12 cellular contexts compared by ENCODE assay signal in the genomic region with DNA sequence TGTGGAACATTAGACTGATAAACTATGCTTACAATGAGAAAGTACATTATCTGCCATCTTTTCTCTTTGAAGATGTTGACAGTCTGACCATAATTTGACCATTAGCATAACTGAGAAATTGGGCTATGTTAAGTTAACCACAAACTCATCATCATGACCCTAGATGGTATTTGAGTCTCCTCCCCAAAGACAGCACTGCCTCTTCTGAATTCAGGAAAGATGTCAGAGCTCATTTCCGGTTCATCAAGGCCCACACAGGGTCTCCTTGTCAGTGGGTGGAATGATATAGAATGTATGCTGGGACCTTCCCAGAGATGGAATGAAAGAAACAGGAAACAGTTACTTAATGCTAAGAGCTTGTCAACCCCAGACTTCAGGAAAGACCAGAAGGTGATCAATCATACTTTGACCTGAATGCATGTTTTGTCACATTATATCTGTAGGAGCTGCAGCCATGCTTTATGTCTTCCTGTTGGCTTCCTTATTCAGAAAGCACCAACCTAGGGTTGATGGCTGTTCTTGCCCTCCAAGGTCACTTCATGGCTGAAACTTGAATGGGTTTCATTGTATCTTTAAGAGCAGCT.
DNase-seq lines count a peak whose midpoint lies in the region; ATAC-seq and TF ChIP-seq lines count a peak whose summit lies in the region.
"Had no signal": no experiment of that assay in that cellular context is flagged by ENCODE, and none has a peak within 500 bp of the region (broad histone marks: within the 10 kb centered on the region; RNA-seq: fewer than 3 reads in every experiment).

No MANE protein-coding gene starts in this region.

- no peaks in the 10 kb centered on the region for H3K36me3 ChIP-seq in SK-N-SH (replicated peaks in 1 of 2; ENCODE audit: control insufficient read depth in 1 of 2, insufficient read depth in 2 of 2, low read length in 1 of 2)
- H3K36me3 ChIP-seq in ovary, result no peaks in the 10 kb centered on the region

- TF ChIP-seq CTCF in HFFc6 (IDR thresholded peaks at IDR 0.05), result no peak
- no peak for TF ChIP-seq CTCF in SK-N-SH (IDR thresholded peaks at IDR 0.05)
- no peak for TF ChIP-seq CTCF in nephron (IDR thresholded peaks at IDR 0.05; ENCODE audit: unreplicated experiment in 3 of 3)
- no peak for TF ChIP-seq CTCF in ovary (IDR thresholded peaks at IDR 0.05)

- ATAC-seq in GM18508 (IDR thresholded peaks at IDR 0.05; ENCODE audit: insufficient read depth, unreplicated experiment) (peak; percentile 30), GM21576 (IDR thresholded peaks at IDR 0.05; ENCODE audit: unreplicated experiment) (no peak)

- POLR2A ChIA-PET in SK-N-SH (lab: Yijun Ruan, JAX), result no interaction called here

- H3K9ac ChIP-seq in SK-N-SH, result no peak overlapping the region

- H3K79me2 ChIP-seq in SK-N-SH (ENCODE audit: insufficient read depth), result no peaks in the 10 kb centered on the region

- DNase-seq in HFFc6 (no peak), SK-N-SH (no peak), cardiac septum (ENCODE audit: low spot score) (no peak), cerebellar cortex (ENCODE audit: low spot score) (no peak), ovary (no peak)
- DNase-seq: activated CD8-positive, alpha-beta memory T cell treated with anti-CD3 and anti-CD28 coated beads, Interleukin-2, amount 50 U/mL, for 4 hours; CD8-positive, alpha-beta memory T cell; NCI-H1694 had no signal

- peak overlapping the region; percentile 16; the same call in 1 of the 2 replicates for H3K27ac Mint-ChIP-seq in HFFc6
- peak overlapping the region; percentile 98 to 99 (median 99) for H3K27ac Mint-ChIP-seq in nephron
- H3K27ac Mint-ChIP-seq: CD8-positive, alpha-beta memory T cell had no signal

- H3K4me1 Mint-ChIP-seq in HFFc6 (ENCODE audit: low read depth) (peaks cover 71% of the 10 kb centered on the region), nephron (peaks cover 59% of the 10 kb centered on the region)
- H3K4me1 Mint-ChIP-seq: CD8-positive, alpha-beta memory T cell had no signal

- TF ChIP-seq EP300 in SK-N-SH (IDR thresholded peaks at IDR 0.05; ENCODE audit: borderline replicate concordance in 1 of 2, low read depth in 1 of 2, low read length in 1 of 2), result peak; percentile 2 to 42; a peak in 1 of 4 replicates
- no peak for TF ChIP-seq EP300 in ovary (IDR thresholded peaks at IDR 0.05)

- no peak for TF ChIP-seq RAD21 in SK-N-SH (IDR thresholded peaks at IDR 0.05; ENCODE audit: low read length)

- H3K36me3 Mint-ChIP-seq in HFFc6 (ENCODE audit: low read depth) (no peaks in the 10 kb centered on the region), nephron (ENCODE audit: low read depth) (no peaks in the 10 kb centered on the region)
- H3K36me3 Mint-ChIP-seq: CD8-positive, alpha-beta memory T cell had no signal

- H3K4me1 ChIP-seq in SK-N-SH (ENCODE audit: control insufficient read depth in 1 of 2, insufficient read depth in 2 of 2, low read depth in 1 of 2, low read length in 1 of 2) (peaks cover 0 to 54% of the 10 kb centered on the region in 2 experiments; a peak in 3 of 4 replicates), ovary (ENCODE audit: insufficient read depth) (no peaks in the 10 kb centered on the region)

- H3K4me3 Mint-ChIP-seq in HFFc6 (no peak overlapping the region), nephron (peak overlapping the region; percentile 38 to 53 (median 45))
- H3K4me3 Mint-ChIP-seq: CD8-positive, alpha-beta memory T cell; dendritic cell treated with granulocyte-macrophage colony-stimulating factor and Interleukin-4, amounts not matched to agents 40 ng/mL and 50 ng/mL, for 4 days had no signal

- H4K20me1 ChIP-seq in SK-N-SH (ENCODE audit: insufficient read depth), result no peaks in the 10 kb centered on the region

- no peaks in the 10 kb centered on the region for H3K9me3 ChIP-seq in SK-N-SH
- H3K9me3 ChIP-seq in ovary, result no peaks in the 10 kb centered on the region

- 50% methylated on average over 1 of the region's 1 CpG for WGBS in SK-N-SH (ENCODE audit: low lambda C conversion rate)
- 41 to 65% (median 48%) methylated on average over 1 of the region's 1 CpG for WGBS in ovary, 3 donors

- no peaks in the 10 kb centered on the region for H3K9me2 ChIP-seq in SK-N-SH

- H3F3A ChIP-seq in SK-N-SH (replicated peaks; ENCODE audit: insufficient read depth), result peaks cover 10% of the 10 kb centered on the region

- H3K9me3 Mint-ChIP-seq in HFFc6 (no peaks in the 10 kb centered on the region), nephron (no peaks in the 10 kb centered on the region)
- H3K9me3 Mint-ChIP-seq: CD8-positive, alpha-beta memory T cell; dendritic cell treated with granulocyte-macrophage colony-stimulating factor and Interleukin-4, amounts not matched to agents 40 ng/mL and 50 ng/mL, for 4 days had no signal

- H3K4me3 ChIP-seq in SK-N-SH (ENCODE audit: low read depth in 2 of 2, low read length in 1 of 2), result no peak overlapping the region
- no peak overlapping the region for H3K4me3 ChIP-seq in ovary

- CTCF ChIA-PET in SK-N-SH (lab: Yijun Ruan, JAX), result interaction anchor here (0.6 to 2.5 kb wide), 3 partner anchors 16 to 39 kb away, joined by 3 to 8 read pairs (median 5); no protein-coding TSS in a partner anchor

- peak overlapping the region; percentile 37 to 72; a peak in 2 of 4 replicates for H3K27ac ChIP-seq in SK-N-SH (ENCODE audit: low read depth in 2 of 2, low read length in 1 of 2)
- no peak overlapping the region for H3K27ac ChIP-seq in ovary

- no peak overlapping the region for H2AFZ ChIP-seq in SK-N-SH (ENCODE audit: low read depth)

- H3K27me3 Mint-ChIP-seq in HFFc6 (ENCODE audit: insufficient read depth) (peaks cover 1% of the 10 kb centered on the region; the same call in 1 of the 2 replicates), nephron (ENCODE audit: low read depth) (no peaks in the 10 kb centered on the region)
- H3K27me3 Mint-ChIP-seq: dendritic cell treated with granulocyte-macrophage colony-stimulating factor and Interleukin-4, amounts not matched to agents 40 ng/mL and 50 ng/mL, for 4 days had no signal

- no peak overlapping the region for H3K4me2 ChIP-seq in SK-N-SH

- H3K27me3 ChIP-seq in SK-N-SH (ENCODE audit: insufficient read depth) (no peaks in the 10 kb centered on the region), ovary (no peaks in the 10 kb centered on the region)

- no peak for TF ChIP-seq POLR2A in ovary (IDR thresholded peaks at IDR 0.05)

- intact Hi-C loops in cardiac septum (cut with DNase I) (no loop called here), ovary (cut with DNase I) (no loop called here)

TF ChIP-seq in SK-N-SH, 30 proteins besides CTCF, POLR2A, EP300 and RAD21 (continues in another document):
- peak; percentile 41; the same call in 1 of the 2 replicates for TF ChIP-seq JUND (IDR thresholded peaks at IDR 0.05)
- no peak for TF ChIP-seq GATA2 (CRISPR knock-in tag; IDR thresholded peaks at IDR 0.05)
- TF ChIP-seq MXI1 (IDR thresholded peaks at IDR 0.05; ENCODE audit: low read depth, low read length), result no peak
- no peak for TF ChIP-seq RFX5 (IDR thresholded peaks at IDR 0.05; ENCODE audit: low read length)
- TF ChIP-seq NFIC (IDR thresholded peaks at IDR 0.05; ENCODE audit: borderline replicate concordance), result peak; percentile 29; the same call in 1 of the 2 replicates
- TF ChIP-seq ELF1 (IDR thresholded peaks at IDR 0.05), result no peak
- peak; percentile 33; the same call in 1 of the 2 replicates for TF ChIP-seq TCF12 (IDR thresholded peaks at IDR 0.05)
- TF ChIP-seq RXRA (IDR thresholded peaks at IDR 0.05; ENCODE audit: borderline replicate concordance, low read depth), result peak; percentile 46; the same call in 1 of the 2 replicates
- TF ChIP-seq, protein P1, sequence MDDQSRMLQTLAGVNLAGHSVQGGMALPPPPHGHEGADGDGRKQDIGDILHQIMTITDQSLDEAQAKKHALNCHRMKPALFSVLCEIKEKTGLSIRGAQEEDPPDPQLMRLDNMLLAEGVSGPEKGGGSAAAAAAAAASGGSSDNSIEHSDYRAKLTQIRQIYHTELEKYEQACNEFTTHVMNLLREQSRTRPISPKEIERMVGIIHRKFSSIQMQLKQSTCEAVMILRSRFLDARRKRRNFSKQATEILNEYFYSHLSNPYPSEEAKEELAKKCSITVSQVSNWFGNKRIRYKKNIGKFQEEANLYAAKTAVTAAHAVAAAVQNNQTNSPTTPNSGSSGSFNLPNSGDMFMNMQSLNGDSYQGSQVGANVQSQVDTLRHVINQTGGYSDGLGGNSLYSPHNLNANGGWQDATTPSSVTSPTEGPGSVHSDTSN (IDR thresholded peaks at IDR 0.05), result peak; percentile 50; the same call in 1 of the 2 replicates
- TF ChIP-seq SMC3 (IDR thresholded peaks at IDR 0.05; ENCODE audit: low read depth, low read length), result no peak
- no peak for TF ChIP-seq USF1 (IDR thresholded peaks at IDR 0.05; ENCODE audit: borderline replicate concordance, low read depth)
- TF ChIP-seq TEAD4 (IDR thresholded peaks at IDR 0.05; ENCODE audit: borderline replicate concordance, insufficient read depth), result peak; percentile 49; the same call in 1 of the 2 replicates
- TF ChIP-seq NRF1 (IDR thresholded peaks at IDR 0.05; ENCODE audit: low read depth, low read length), result no peak
- TF ChIP-seq TAF1 (IDR thresholded peaks at IDR 0.05; ENCODE audit: borderline replicate concordance, low read depth, low read length), result no peak

Comparison
In these comparisons a context has a peak if more than half of its experiments do, and no peak if none do; other contexts are left out.
1. H3K27ac ChIP-seq: peak in SK-N-SH (2 of 2); none in ovary (0 of 2).